Comparison of ENCODE assay signal across 7 cellular contexts in genomic region chr3:197031315-197032285, GRCh38. TPM values are rescaled to one million over a fixed set of nuclear protein-coding genes. Genes with fewer than 3 reads are reported as not detected.
DNase-seq lines count a peak whose midpoint lies in the region; ATAC-seq and TF ChIP-seq lines count a peak whose summit lies in the region.

No MANE protein-coding gene starts in this region.

- no peaks in the 10 kb centered on the region for H3K36me3 Mint-ChIP-seq in activated CD8-positive, alpha-beta T cell treated with anti-CD3 and anti-CD28 coated beads for 36 hours (ENCODE audit: low read depth)

- H3K27ac ChIP-seq in heart left ventricle: peak overlapping the region; percentile 31 to 89 (median 77)

- no peaks in the 10 kb centered on the region for H3K9me3 ChIP-seq in heart left ventricle

- H3K4me1 Mint-ChIP-seq in activated CD8-positive, alpha-beta T cell treated with anti-CD3 and anti-CD28 coated beads for 36 hours (ENCODE audit: low read depth): peaks cover 4% of the 10 kb centered on the region

- peaks cover 12% of the 10 kb centered on the region for H3K27me3 Mint-ChIP-seq in activated CD8-positive, alpha-beta T cell treated with anti-CD3 and anti-CD28 coated beads for 36 hours

- intact Hi-C loops in activated CD8-positive, alpha-beta T cell treated with anti-CD3 and anti-CD28 coated beads for 36 hours (cut with micrococcal nuclease): no loop called here
- intact Hi-C loops in heart left ventricle (cut with DNase I): no loop called here

- WGBS in heart left ventricle, 4 donors: 25 to 31% (median 29%) methylated on average over 11 to 12 of the region's 12 CpGs

- TF ChIP-seq CTCF in activated CD8-positive, alpha-beta T cell treated with anti-CD3 and anti-CD28 coated beads for 36 hours (IDR thresholded peaks at IDR 0.05): no peak
- TF ChIP-seq CTCF in heart left ventricle (IDR thresholded peaks at IDR 0.05): no peak

- H3K9me3 Mint-ChIP-seq in activated CD8-positive, alpha-beta T cell treated with anti-CD3 and anti-CD28 coated beads for 36 hours: peaks cover 3% of the 10 kb centered on the region

- no peak overlapping the region for H3K27ac Mint-ChIP-seq in activated CD8-positive, alpha-beta T cell treated with anti-CD3 and anti-CD28 coated beads for 36 hours

- no peaks in the 10 kb centered on the region for H3K36me3 ChIP-seq in heart left ventricle

- DNase-seq in HCEC 1CT (peak; percentile 84), heart left ventricle (peak; percentile 72 to 88 (median 86)), smooth muscle cell of the brain vasculature (ENCODE audit: low read depth, low spot score) (peak; percentile 32), NCI-H446 (lab: John Stamatoyannopoulos, UW) (no peak)
- DNase-seq in activated CD8-positive, alpha-beta T cell treated with anti-CD3 and anti-CD28 coated beads for 36 hours: peak; percentile 44
- DNase-seq in stimulated activated naive CD4-positive, alpha-beta T cell (lab: John Stamatoyannopoulos, UW): no peak

- ATAC-seq in activated CD8-positive, alpha-beta T cell treated with anti-CD3 and anti-CD28 coated beads for 36 hours: no peak
- ATAC-seq in heart left ventricle (peak; percentile 81 to 95 (median 92)), HG02840 (IDR thresholded peaks at IDR 0.05; ENCODE audit: low FRiP score, unreplicated experiment) (no peak)

- POLR2A ChIA-PET in activated CD8-positive, alpha-beta T cell treated with anti-CD3 and anti-CD28 coated beads for 36 hours (lab: Charles Lee): interaction anchor here (1.0 to 3.9 kb wide), 3 partner anchors 9 to 62 kb away, joined by 3 to 17 read pairs (median 3); no protein-coding TSS in a partner anchor

- H3K4me3 ChIP-seq in heart left ventricle: no peak overlapping the region

- peaks cover 0 to 15% (median 0%) of the 10 kb centered on the region in 9 donors for H3K27me3 ChIP-seq in heart left ventricle

- H3K4me1 ChIP-seq in heart left ventricle: peaks cover 0 to 43% (median 24%) of the 10 kb centered on the region in 12 donors

- H3K4me3 Mint-ChIP-seq in activated CD8-positive, alpha-beta T cell treated with anti-CD3 and anti-CD28 coated beads for 36 hours: no peak overlapping the region

- TF ChIP-seq POLR2A in heart left ventricle (IDR thresholded peaks at IDR 0.05): no peak

- CTCF ChIA-PET in activated CD8-positive, alpha-beta T cell treated with anti-CD3 and anti-CD28 coated beads for 36 hours (lab: Charles Lee): interaction anchor here (0.5 to 4.5 kb wide), 8 partner anchors 12 to 835 kb away, joined by 3 to 50 read pairs (median 6); no protein-coding TSS in a partner anchor

RNA-seq across cellular contexts. Expression of gene MELTF, which starts 2.0 kb away (rescaled TPM):
- total RNA-seq in activated CD8-positive, alpha-beta T cell treated with anti-CD3 and anti-CD28 coated beads for 36 hours: 1 to 10 TPM; 3.4 to 3.5 TPM
- total RNA-seq in heart left ventricle: 10 to 100 TPM in 6 of 9 donors, 1 to 10 TPM in 3; 4.9 to 43.8 (median 10.3) TPM
- 10 to 100 TPM in 1 of 2 donors, 1 to 10 TPM in 1; 7.5 to 72.6 TPM for polyA plus RNA-seq in heart left ventricle

Comparison
In these comparisons a context has a peak if more than half of its experiments do, and no peak if none do; other contexts are left out.
1. DNase-seq: peak in HCEC 1CT (single experiment), activated CD8-positive, alpha-beta T cell treated with anti-CD3 and anti-CD28 coated beads for 36 hours (single experiment), heart left ventricle (5 of 5) and smooth muscle cell of the brain vasculature (single experiment); none in NCI-H446 (0 of 2) and stimulated activated naive CD4-positive, alpha-beta T cell (0 of 6).
2. ATAC-seq: peak in heart left ventricle (4 of 4); none in activated CD8-positive, alpha-beta T cell treated with anti-CD3 and anti-CD28 coated beads for 36 hours (single experiment) and HG02840 (single experiment).